ENCODE assay signal across 17 cellular contexts in genomic region chr2:217842038-217842437, GRCh38.
DNase-seq lines count a peak whose midpoint lies in the region; ATAC-seq, FAIRE-seq and TF ChIP-seq lines count a peak whose summit lies in the region.
"Had no signal": no experiment of that assay in that cellular context is flagged by ENCODE, and none has a peak within 500 bp of the region (broad histone marks: within the 10 kb centered on the region; RNA-seq: fewer than 3 reads in every experiment).

No MANE protein-coding gene starts in this region.

- no peak for FAIRE-seq in GM12892 (lab: Jason Lieb, UNC)
- FAIRE-seq: A549, GM12878, GM19239 had no signal

- H3K4me1 ChIP-seq in right atrium auricular region: peaks cover 0 to 84% of the 10 kb centered on the region in 2 donors
- H3K4me1 ChIP-seq in muscle layer of colon (ENCODE audit: insufficient read depth, low read length): peaks cover 97% of the 10 kb centered on the region
- H3K4me1 ChIP-seq in stomach smooth muscle (ENCODE audit: control insufficient read depth, insufficient read depth, low read length): peaks cover 96% of the 10 kb centered on the region
- H3K4me1 ChIP-seq: A549, HAP-1 had no signal

- intact Hi-C loops in Right ventricle myocardium superior (cut with DNase I): no loop called here

- TF ChIP-seq CTCF in right atrium auricular region (IDR thresholded peaks at IDR 0.05): no peak

- no peak for ATAC-seq in Right ventricle myocardium superior (ENCODE audit: poor library complexity)
- ATAC-seq: A549, GM12878, Panc1 had no signal

- peaks cover 78% of the 10 kb centered on the region for H3K36me3 ChIP-seq in right atrium auricular region
- H3K36me3 ChIP-seq in muscle layer of colon (ENCODE audit: insufficient read depth, low read length): peaks cover 95% of the 10 kb centered on the region
- peaks cover 55 to 59% of the 10 kb centered on the region in 2 donors for H3K36me3 ChIP-seq in stomach smooth muscle (ENCODE audit: control insufficient read depth in 2 of 2, insufficient read depth in 2 of 2, low read length in 2 of 2)
- H3K36me3 ChIP-seq: HAP-1 had no signal

- no peak overlapping the region for H3K4me3 ChIP-seq in right atrium auricular region
- no peak overlapping the region for H3K4me3 ChIP-seq in muscle layer of colon (ENCODE audit: low read depth in 1 of 2, low read length in 2 of 2)
- no peak overlapping the region for H3K4me3 ChIP-seq in stomach smooth muscle (ENCODE audit: low read length in 2 of 2)
- H3K4me3 ChIP-seq: A549, GM12878, HAP-1 had no signal

- no peak for DNase-seq in right atrium auricular region (ENCODE audit: low spot score)
- DNase-seq in Right ventricle myocardium superior: no peak
- DNase-seq in HT-29 (ENCODE audit: low spot score): no peak
- DNase-seq in germinal center (ENCODE audit: low spot score): no peak
- DNase-seq in GM12892 (ENCODE audit: insufficient read length): no peak
- DNase-seq: DMS53, Kasumi-1, NCI-H1930, NCI-H2171 treated with DMSO at 0.1 percent for 48 hours had no signal

- peak overlapping the region; percentile 50 to 57 for H3K27ac ChIP-seq in right atrium auricular region
- peak overlapping the region; percentile 30 for H3K27ac ChIP-seq in muscle layer of colon (ENCODE audit: low read depth, low read length)
- peak overlapping the region; percentile 90 for H3K27ac ChIP-seq in stomach smooth muscle (ENCODE audit: low read length)
- H3K27ac ChIP-seq: A549, C4-2B had no signal

- H3K9ac ChIP-seq in muscle layer of colon (ENCODE audit: low read length) (no peak overlapping the region), stomach smooth muscle (ENCODE audit: low read length in 2 of 2) (no peak overlapping the region)

- H3K9me3 ChIP-seq in right atrium auricular region (no peaks in the 10 kb centered on the region), muscle layer of colon (ENCODE audit: low read length) (peaks cover 7% of the 10 kb centered on the region), stomach smooth muscle (ENCODE audit: control insufficient read depth in 2 of 2, low read length in 2 of 2) (no peaks in the 10 kb centered on the region)
- H3K9me3 ChIP-seq: HAP-1 had no signal

- no peak for TF ChIP-seq POLR2A in GM12892 (IDR thresholded peaks at IDR 0.05; ENCODE audit: low read depth, low read length)

- H3K27me3 ChIP-seq in right atrium auricular region (no peaks in the 10 kb centered on the region), muscle layer of colon (ENCODE audit: control insufficient read depth in 1 of 2, insufficient read depth in 2 of 2, low read length in 2 of 2) (no peaks in the 10 kb centered on the region), stomach smooth muscle (ENCODE audit: control insufficient read depth in 1 of 2, insufficient read depth in 2 of 2, low read length in 2 of 2) (no peaks in the 10 kb centered on the region)

Comparison
In these comparisons a context has a peak if more than half of its experiments do, and no peak if none do; other contexts are left out.
1. H3K27ac ChIP-seq: peak in every context shown above with its lines; median percentile 90 in stomach smooth muscle; 54 in right atrium auricular region; 30 in muscle layer of colon.